Comparison of ENCODE assay signal across 2 cellular contexts in genomic region chr12:46360908-46361666, GRCh38.
TF ChIP-seq lines count a peak whose summit lies in the region.

No MANE protein-coding gene starts in this region.

TF ChIP-seq in SK-N-SH, 30 proteins besides CTCF, POLR2A, EP300 and RAD21 (continued from another document):
- TF ChIP-seq REST (IDR thresholded peaks at IDR 0.05; ENCODE audit: low read depth, low read length) (no peak), RFX5 (IDR thresholded peaks at IDR 0.05; ENCODE audit: low read length) (no peak), RXRA (IDR thresholded peaks at IDR 0.05; ENCODE audit: borderline replicate concordance, low read depth) (no peak), USF1 (IDR thresholded peaks at IDR 0.05; ENCODE audit: borderline replicate concordance, low read depth) (no peak), TEAD4 (IDR thresholded peaks at IDR 0.05; ENCODE audit: borderline replicate concordance, insufficient read depth) (no peak), ELF1 (IDR thresholded peaks at IDR 0.05) (no peak), MXI1 (IDR thresholded peaks at IDR 0.05; ENCODE audit: low read depth, low read length) (no peak), PBX3 (IDR thresholded peaks at IDR 0.05) (no peak), USF2 (IDR thresholded peaks at IDR 0.05; ENCODE audit: borderline replicate concordance, low read depth, low read length) (no peak), FOXM1 (IDR thresholded peaks at IDR 0.05; ENCODE audit: low read depth) (no peak)

TF ChIP-seq in SK-N-SH treated with all-trans-retinoic acid at 6 μM for 48 hours, 23 proteins besides CTCF, POLR2A, EP300 and RAD21 (continued from another document):
- TF ChIP-seq ZFP30 (CRISPR knock-in tag; IDR thresholded peaks at IDR 0.05) = no peak
- no peak for TF ChIP-seq PATZ1 (CRISPR knock-in tag; IDR thresholded peaks at IDR 0.05; ENCODE audit: borderline replicate concordance)
- no peak for TF ChIP-seq ISL1 (CRISPR knock-in tag; IDR thresholded peaks at IDR 0.05)
- TF ChIP-seq RARB (CRISPR knock-in tag; IDR thresholded peaks at IDR 0.05) = no peak
- TF ChIP-seq GLIS3 (CRISPR knock-in tag; IDR thresholded peaks at IDR 0.05) = no peak
- no peak for TF ChIP-seq CSRNP3 (CRISPR knock-in tag; IDR thresholded peaks at IDR 0.05)
- TF ChIP-seq CREB5 (CRISPR knock-in tag; IDR thresholded peaks at IDR 0.05; ENCODE audit: low read depth) = no peak
- TF ChIP-seq ZFP3 (CRISPR knock-in tag; IDR thresholded peaks at IDR 0.05) = no peak
- no peak for TF ChIP-seq ARNTL (CRISPR knock-in tag; IDR thresholded peaks at IDR 0.05; ENCODE audit: borderline replicate concordance, low read depth)
TF ChIP-seq in SK-N-SH treated with all-trans-retinoic acid at 6 μM for 48 hours: peak in this region for 0.
